ENCODE assay signal across 33 cellular contexts in the genomic region with DNA sequence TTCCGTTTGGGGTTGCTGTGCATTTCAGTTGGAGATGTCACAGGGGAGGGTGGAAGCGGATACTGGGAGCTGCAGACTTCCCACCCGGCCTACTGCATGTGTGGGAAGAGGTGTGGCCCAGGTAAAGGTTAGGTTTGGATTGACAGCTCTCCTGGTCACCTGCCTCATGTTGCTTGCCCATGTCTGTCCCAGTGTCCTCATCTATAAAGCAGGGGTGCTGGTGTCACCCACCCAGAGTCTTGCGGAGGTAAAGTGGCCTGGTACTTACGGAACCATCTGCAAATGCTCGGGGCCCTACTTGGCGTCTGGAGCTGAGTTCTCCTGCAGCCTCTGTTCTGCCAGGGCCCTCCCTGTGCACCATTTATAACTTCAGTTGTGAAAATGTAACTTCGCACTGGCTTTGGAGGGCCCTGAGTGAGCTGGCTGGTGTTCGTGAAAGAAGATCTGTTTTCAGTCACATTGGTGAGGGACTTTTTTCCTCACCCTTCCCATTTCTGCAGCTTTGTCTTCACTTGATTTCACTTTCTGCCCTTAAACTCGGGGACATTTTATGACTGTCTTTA.
"Had no signal": no experiment of that assay in that cellular context is flagged by ENCODE, and none has a peak within 500 bp of the region (broad histone marks: within the 10 kb centered on the region; RNA-seq: fewer than 3 reads in every experiment).

No MANE protein-coding gene starts in this region.

- H3K4me3 ChIP-seq: ascending aorta, cardiac muscle cell, Peyer's patch had no signal

- H3K36me3 ChIP-seq: cardiac muscle cell had no signal

- H3K9me3 ChIP-seq: ascending aorta, Peyer's patch had no signal

- H3K27ac ChIP-seq: ascending aorta, cardiac muscle cell, KMS-11, Peyer's patch, WERI-Rb-1 had no signal

- H3K9ac ChIP-seq: KMS-11 had no signal

- H3K27me3 ChIP-seq: ascending aorta, cardiac muscle cell, Peyer's patch had no signal

- H3K27me3 Mint-ChIP-seq: activated CD4-positive, alpha-beta memory T cell treated with anti-CD3 and anti-CD28 coated beads, Interleukin-2, amount 10 ng/mL, durations not matched to agents 7 days and 5 days; activated naive CD8-positive, alpha-beta T cell treated with anti-CD3 and anti-CD28 coated beads for 36 hours had no signal

- H3K4me2 ChIP-seq: KMS-11 had no signal

- H3K27ac Mint-ChIP-seq: activated CD4-positive, alpha-beta memory T cell treated with anti-CD3 and anti-CD28 coated beads, Interleukin-2, amount 10 ng/mL, durations not matched to agents 7 days and 5 days; activated naive CD8-positive, alpha-beta T cell treated with anti-CD3 and anti-CD28 coated beads for 36 hours had no signal

- H3K4me1 ChIP-seq: Peyer's patch had no signal

- ATAC-seq: activated T-cell treated with anti-CD3 and anti-CD28 coated beads, Interleukin-2, amount 50 U/mL, for 4 hours; PC-3; SK-N-SH treated with all-trans-retinoic acid at 6 μM for 48 hours had no signal

- H3K4me3 Mint-ChIP-seq: activated CD4-positive, alpha-beta memory T cell treated with anti-CD3 and anti-CD28 coated beads, Interleukin-2, amount 10 ng/mL, durations not matched to agents 7 days and 5 days; activated naive CD8-positive, alpha-beta T cell treated with anti-CD3 and anti-CD28 coated beads for 36 hours; activated T-cell treated with anti-CD3 and anti-CD28 coated beads, Interleukin-2, amount 50 U/mL, for 4 hours had no signal

- DNase-seq: activated CD4-positive, alpha-beta memory T cell treated with anti-CD3 and anti-CD28 coated beads, Interleukin-2, amount 10 ng/mL, durations not matched to agents 7 days and 5 days; activated CD4-positive, alpha-beta T cell treated with anti-CD3 and anti-CD28 coated beads for 1 hour; activated CD4-positive, alpha-beta T cell treated with anti-CD3 and anti-CD28 coated beads for 48 hours; activated CD4-positive, CD25-positive, alpha-beta regulatory T cell; activated effector memory CD4-positive, alpha-beta T cell treated with Interleukin-2 at 50 U/mL for 16 hours; activated naive CD4-positive, alpha-beta T cell; activated naive CD4-positive, alpha-beta T cell treated with anti-CD3 and anti-CD28 coated beads, Interleukin-2, amount 50 U/mL, for 16 hours; activated naive CD8-positive, alpha-beta T cell treated with anti-CD3 and anti-CD28 coated beads for 36 hours; activated T-cell treated with anti-CD3 and anti-CD28 coated beads, Interleukin-2, amount 50 U/mL, for 4 hours; amniotic stem cell; NCI-H1092 treated with DMSO at 0.1 percent for 48 hours; NCI-H1417; NCI-H146; NCI-H187; NCI-H2029 treated with DMSO at 0.1 percent for 48 hours; NCI-H2107; NCI-H2171; NCI-H510A; NCI-H526; NCI-H748 treated with DMSO at 0.1 percent for 48 hours; NK-92 treated with Interleukin-12 subunit alpha and Interleukin-12 subunit beta, amount 100 ng/mL, for 24 hours; PC-3; Peyer's patch; RPMI8226; SHP77 treated with DMSO at 0.1 percent for 48 hours; T-helper 1 cell; T-helper 2 cell; T-helper 9 cell; WERI-Rb-1 had no signal
